Comparison of ENCODE assay signal across 16 cellular contexts in the genomic region with DNA sequence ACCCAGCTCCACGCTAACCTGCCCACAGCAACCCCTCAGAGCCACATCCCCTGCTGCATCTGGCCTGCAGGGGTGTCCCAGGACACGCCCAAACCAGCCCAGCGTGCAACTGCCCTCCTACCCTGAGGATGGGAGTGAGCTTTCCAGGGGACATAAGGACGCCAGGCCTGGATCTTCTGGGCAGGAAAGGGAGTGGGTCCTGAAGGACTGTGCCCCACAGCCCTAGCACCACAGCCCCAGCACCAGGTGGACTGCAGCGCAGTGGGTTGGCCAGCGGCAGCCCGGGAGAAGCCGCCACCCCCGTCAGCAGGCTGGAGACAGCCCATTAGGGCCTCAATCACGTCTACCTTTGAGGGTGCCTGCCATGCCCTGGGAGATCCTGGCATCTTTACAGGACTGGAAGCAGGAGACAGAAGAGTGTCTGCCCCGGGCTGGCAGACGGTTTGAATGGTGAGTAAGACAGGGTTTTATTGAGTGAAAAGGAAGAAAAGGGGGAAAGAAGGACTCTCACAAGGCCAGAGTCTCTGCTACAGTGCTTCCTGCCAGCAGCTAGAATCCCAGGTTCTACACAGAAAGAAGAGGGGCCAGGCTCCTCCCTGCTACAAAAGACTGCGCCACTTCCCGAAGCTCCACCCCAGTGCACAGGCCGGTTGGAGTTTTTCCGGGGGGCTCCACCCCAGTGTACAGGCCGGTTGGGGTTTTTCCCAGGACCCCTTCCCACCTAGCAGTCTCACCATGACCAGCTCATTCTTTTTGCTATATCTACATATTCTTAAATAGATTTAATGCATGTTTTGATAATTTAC.
A peak's percentile ranks its signal among the peaks of the same experiment; 100 is the strongest.
DNase-seq lines count a peak whose midpoint lies in the region; ATAC-seq and TF ChIP-seq lines count a peak whose summit lies in the region.
"Had no signal": no experiment of that assay in that cellular context is flagged by ENCODE, and none has a peak within 500 bp of the region (broad histone marks: within the 10 kb centered on the region; RNA-seq: fewer than 3 reads in every experiment).

No MANE protein-coding gene starts in this region.

- H3K4me3 ChIP-seq in right cardiac atrium (ENCODE audit: low read length) (no peak overlapping the region), upper lobe of right lung (no peak overlapping the region)
- H3K4me3 ChIP-seq: hepatocyte had no signal

- no peak for TF ChIP-seq CTCF in upper lobe of right lung (IDR thresholded peaks at IDR 0.05)

- in situ Hi-C loops in ACHN (cut with HindIII; ENCODE audit: low pct_ligation_motif_present, low pct_unique_long_range_greater_than_20kb, low sequenced_read_pairs), result no loop called here

- no peak for DNase-seq in right cardiac atrium
- no peak for DNase-seq in Right ventricle myocardium superior
- peak; percentile 42 for DNase-seq in iPS-NIHi7 (ENCODE audit: extremely low spot score)
- DNase-seq in upper lobe of right lung, result no peak
- DNase-seq in NCI-H2196 (lab: John Stamatoyannopoulos, UW; ENCODE audit: unreplicated experiment), result no peak
- DNase-seq in ACHN, result no peak
- DNase-seq in erythroblast (lab: John Stamatoyannopoulos, UW), result no peak
- DNase-seq: activated CD8-positive, alpha-beta memory T cell treated with anti-CD3 and anti-CD28 coated beads, Interleukin-2, amount 50 U/mL, for 4 hours; mesenchymal stem cell; MM.1S; NCI-H2227 treated with DMSO at 0.1 percent for 48 hours; OCI-M1 had no signal

- H3K9me3 ChIP-seq in right cardiac atrium (ENCODE audit: control insufficient read depth, low read length) (no peaks in the 10 kb centered on the region), upper lobe of right lung (no peaks in the 10 kb centered on the region)

- peaks cover 61% of the 10 kb centered on the region for H3K36me3 Mint-ChIP-seq in activated T-helper 17 cell treated with anti-CD3 and anti-CD28 coated beads, Interleukin-2, amount 50 U/mL, for 72 hours (ENCODE audit: low read depth)

- intact Hi-C loops in right cardiac atrium (cut with DNase I) (loop anchor here in 1 of 4 donors (5.0 kb wide), 1 partner anchor 443 kb away; no protein-coding TSS in a partner anchor), Right ventricle myocardium superior (cut with DNase I) (no loop called here), upper lobe of right lung (cut with DNase I) (no loop called here)

- H3K27me3 Mint-ChIP-seq in activated T-helper 17 cell treated with anti-CD3 and anti-CD28 coated beads, Interleukin-2, amount 50 U/mL, for 72 hours, result no peaks in the 10 kb centered on the region
- H3K27me3 Mint-ChIP-seq: B cell; stimulated activated naive CD8-positive, alpha-beta T cell treated with anti-CD3 and anti-CD28 coated beads, Interleukin-15, Interleukin-2, amounts not matched to agents 100 ng/mL and 50 ng/mL, for 24 hours had no signal

- H3K4me1 Mint-ChIP-seq in activated T-helper 17 cell treated with anti-CD3 and anti-CD28 coated beads, Interleukin-2, amount 50 U/mL, for 72 hours, result no peaks in the 10 kb centered on the region

- no peak for TF ChIP-seq POLR2A in erythroblast (IDR thresholded peaks at IDR 0.05; ENCODE audit: low read length)

- H3K27me3 ChIP-seq in right cardiac atrium (ENCODE audit: control insufficient read depth, insufficient read depth), result no peaks in the 10 kb centered on the region
- no peaks in the 10 kb centered on the region for H3K27me3 ChIP-seq in upper lobe of right lung
- H3K27me3 ChIP-seq: hepatocyte had no signal

- H3K27ac ChIP-seq in right cardiac atrium (ENCODE audit: low read length) (no peak overlapping the region), upper lobe of right lung (no peak overlapping the region)
- H3K27ac ChIP-seq: hepatocyte had no signal

- H3K4me1 ChIP-seq in right cardiac atrium (ENCODE audit: control insufficient read depth, insufficient read depth, low read length) (no peaks in the 10 kb centered on the region), upper lobe of right lung (no peaks in the 10 kb centered on the region)

- WGBS in right cardiac atrium, result 76% methylated on average over 17 of the region's 17 CpGs

- no peaks in the 10 kb centered on the region for H3K9me3 Mint-ChIP-seq in activated T-helper 17 cell treated with anti-CD3 and anti-CD28 coated beads, Interleukin-2, amount 50 U/mL, for 72 hours
- H3K9me3 Mint-ChIP-seq: stimulated activated naive CD8-positive, alpha-beta T cell treated with anti-CD3 and anti-CD28 coated beads, Interleukin-15, Interleukin-2, amounts not matched to agents 100 ng/mL and 50 ng/mL, for 24 hours had no signal

- ATAC-seq in right cardiac atrium (peak; percentile 4 to 13), Right ventricle myocardium superior (ENCODE audit: poor library complexity) (no peak), upper lobe of right lung (peak; percentile 7)
- peak; percentile 26 for ATAC-seq in activated T-helper 17 cell treated with anti-CD3 and anti-CD28 coated beads, Interleukin-2, amount 50 U/mL, for 72 hours (replicated peaks)

- H3K4me3 Mint-ChIP-seq in activated T-helper 17 cell treated with anti-CD3 and anti-CD28 coated beads, Interleukin-2, amount 50 U/mL, for 72 hours, result no peak overlapping the region
- H3K4me3 Mint-ChIP-seq: B cell; stimulated activated naive CD8-positive, alpha-beta T cell treated with anti-CD3 and anti-CD28 coated beads, Interleukin-15, Interleukin-2, amounts not matched to agents 100 ng/mL and 50 ng/mL, for 24 hours had no signal

- H3K36me3 ChIP-seq in upper lobe of right lung, result peaks cover 31% of the 10 kb centered on the region

- H3K27ac Mint-ChIP-seq in activated T-helper 17 cell treated with anti-CD3 and anti-CD28 coated beads, Interleukin-2, amount 50 U/mL, for 72 hours, result no peak overlapping the region
- H3K27ac Mint-ChIP-seq: B cell; stimulated activated naive CD8-positive, alpha-beta T cell treated with anti-CD3 and anti-CD28 coated beads, Interleukin-15, Interleukin-2, amounts not matched to agents 100 ng/mL and 50 ng/mL, for 24 hours had no signal
